ENCODE assay signal across 9 cellular contexts in genomic region chr3:73029321-73029796, GRCh38. TPM values are rescaled to one million over a fixed set of nuclear protein-coding genes. Genes with fewer than 3 reads are reported as not detected.
DNase-seq lines count a peak whose midpoint lies in the region; ATAC-seq, FAIRE-seq and TF ChIP-seq lines count a peak whose summit lies in the region.
"Had no signal": no experiment of that assay in that cellular context is flagged by ENCODE, and none has a peak within 500 bp of the region (broad histone marks: within the 10 kb centered on the region; RNA-seq: fewer than 3 reads in every experiment).

No MANE protein-coding gene starts in this region.

- H3K79me2 ChIP-seq in GM12878 (ENCODE audit: control insufficient read depth, insufficient read depth, low read length) (peaks cover 98% of the 10 kb centered on the region), Karpas-422 (ENCODE audit: low read length) (peaks cover 100% of the 10 kb centered on the region)

- no peak for FAIRE-seq in GM12878 (lab: Jason Lieb, UNC)

- no peak for TF ChIP-seq RAD21 in GM12878 (IDR thresholded peaks at IDR 0.05; ENCODE audit: insufficient read depth, low read depth, low read length)

- intact Hi-C loops in GM12878 (cut with micrococcal nuclease; ENCODE audit: unreplicated experiment) = no loop called here
- intact Hi-C loops in left lung (cut with DNase I) = no loop called here

- SMC1A ChIA-PET in GM12878 (lab: Charles Lee; ENCODE audit: uncharacterized antibody, unreplicated experiment) = no interaction called here

- no peak for TF ChIP-seq POLR2A in GM12878 (IDR thresholded peaks at IDR 0.05; ENCODE audit: low read depth, low read length)

- no peak for TF ChIP-seq CTCF in AG04449 (IDR thresholded peaks at IDR 0.05; ENCODE audit: insufficient read depth, low read length, missing control alignments)
- no peak for TF ChIP-seq CTCF in GM12878 (IDR thresholded peaks at IDR 0.05 in 2 of 3, conservative IDR thresholded peaks at IDR 0.05 in 1 of 3; ENCODE audit: control insufficient read depth in 2 of 3, extremely low read depth in 1 of 3, insufficient read depth in 1 of 3, low read depth in 3 of 3, low read length in 3 of 3)
- no peak for TF ChIP-seq CTCF in left lung (IDR thresholded peaks at IDR 0.05)

- 71% methylated on average over 1 of the region's 1 CpG for WGBS in GM12878 (ENCODE audit: insufficient coverage, insufficient replicate concordance, low lambda C conversion rate, missing lambda C conversion rate)

- H3K27ac ChIP-seq in GM12878 (ENCODE audit: control insufficient read depth, insufficient read depth) (no peak overlapping the region; the same call in 1 of the 2 replicates), left lung (no peak overlapping the region), Karpas-422 (ENCODE audit: low read length) (no peak overlapping the region)

- H3K36me3 ChIP-seq in GM12878 (ENCODE audit: control insufficient read depth in 2 of 2, insufficient read depth in 2 of 2, low read length in 1 of 2) = peaks cover 0 to 3% of the 10 kb centered on the region in 2 experiments
- no peaks in the 10 kb centered on the region for H3K36me3 ChIP-seq in left lung
- H3K36me3 ChIP-seq in Karpas-422 (ENCODE audit: insufficient read depth, low read length) = peaks cover 10% of the 10 kb centered on the region
- H3K36me3 ChIP-seq: heart left ventricle had no signal

- H3K9me3 ChIP-seq in GM12878 (replicated peaks; ENCODE audit: control insufficient read depth, insufficient read depth, low read length) (peaks cover 1% of the 10 kb centered on the region; the same call in 2 of the 3 replicates), left lung (no peaks in the 10 kb centered on the region), Karpas-422 (ENCODE audit: low read length) (no peaks in the 10 kb centered on the region)
- H3K9me3 ChIP-seq: heart left ventricle had no signal

- no peak overlapping the region for H2AFZ ChIP-seq in GM12878 (ENCODE audit: control insufficient read depth, low read depth, low read length)
- no peak overlapping the region for H2AFZ ChIP-seq in Karpas-422 (ENCODE audit: low read length)

- H3K4me3 ChIP-seq in AG04449 (ENCODE audit: low read depth, low read length) (no peak overlapping the region), GM12878 (no peak overlapping the region), left lung (no peak overlapping the region), Karpas-422 (ENCODE audit: low read length) (no peak overlapping the region)
- H3K4me3 ChIP-seq: heart left ventricle had no signal

- POLR2A ChIA-PET in AG04449 (lab: Yijun Ruan, JAX) (no interaction called here), GM12878 (lab: Charles Lee) (no interaction called here), HEK293T (lab: Yijun Ruan, JAX) (no interaction called here)

- CTCF ChIA-PET in AG04449 (lab: Yijun Ruan, JAX) (no interaction called here), GM12878 (lab: Yijun Ruan, JAX) (no interaction called here), HEK293T (lab: Yijun Ruan, JAX) (no interaction called here)

- H3K4me1 ChIP-seq in GM12878 (ENCODE audit: control insufficient read depth, insufficient read depth, low read length) = peaks cover 10% of the 10 kb centered on the region
- peaks cover 8 to 57% of the 10 kb centered on the region in 2 donors for H3K4me1 ChIP-seq in left lung
- H3K4me1 ChIP-seq in Karpas-422 (ENCODE audit: low read length) = peaks cover 9% of the 10 kb centered on the region

- H3K9ac ChIP-seq in GM12878 (ENCODE audit: control insufficient read depth, insufficient read depth, low read length) (no peak overlapping the region), Karpas-422 (ENCODE audit: low read length) (no peak overlapping the region)

- in situ Hi-C loops in GM12878 (cut with MboI) = no loop called here

- RAD21 ChIA-PET in GM12878 (lab: Charles Lee; ENCODE audit: unreplicated experiment) = interaction anchor here (0.6 to 0.9 kb wide), 2 partner anchors 9 to 26 kb away, joined by 3 read pairs; no protein-coding TSS in a partner anchor

- TSS peak; percentile 50 for BruUV-seq in GM12878 (replicated peaks; lab: Mats Ljungman, UMichigan)

- H3K27me3 ChIP-seq in GM12878 (replicated peaks in 1 of 2; ENCODE audit: control insufficient read depth in 2 of 2, insufficient read depth in 2 of 2, low read length in 1 of 2) (no peaks in the 10 kb centered on the region), left lung (no peaks in the 10 kb centered on the region), Karpas-422 (ENCODE audit: low read length) (no peaks in the 10 kb centered on the region)
- H3K27me3 ChIP-seq: heart left ventricle had no signal

- ATAC-seq in GM12878 = peak; percentile 72
- ATAC-seq in left lung = peak; percentile 70

- peaks cover 4% of the 10 kb centered on the region; the same call in 1 of the 2 replicates for H4K20me1 ChIP-seq in GM12878 (ENCODE audit: control insufficient read depth, insufficient read depth)
- H4K20me1 ChIP-seq in Karpas-422 (ENCODE audit: insufficient read depth, low read depth, low read length) = peaks cover 22% of the 10 kb centered on the region

- no peak for TF ChIP-seq EP300 in GM12878 (IDR thresholded peaks at IDR 0.05; ENCODE audit: borderline replicate concordance in 1 of 2, control insufficient read depth in 1 of 2, low read depth in 2 of 2, low read length in 2 of 2)

- H3K9me2 ChIP-seq in Karpas-422 (replicated peaks; ENCODE audit: insufficient read depth, low read length) = no peaks in the 10 kb centered on the region

- DNase-seq in AG04449 (ENCODE audit: low read depth, low spot score) (peak; percentile 67), HPDE6-E6E7 (ENCODE audit: extremely low spot score) (peak; percentile 37), GM12878 (ENCODE audit: low read depth, low spot score) (no peak), left lung (no peak), D341Med (ENCODE audit: low spot score) (no peak), Karpas-422 (no peak), HEK293T (ENCODE audit: extremely low spot score) (no peak)
- no peak for DNase-seq in stimulated activated CD4-positive, alpha-beta T cell treated with anti-CD3 and anti-CD28 coated beads, Interleukin-1b, Interleukin-23, amount 100 ng/mL, for 48 hours
- DNase-seq: heart left ventricle had no signal

- H3K4me2 ChIP-seq in GM12878 (ENCODE audit: control insufficient read depth, insufficient read depth) (no peak overlapping the region), Karpas-422 (ENCODE audit: low read depth, low read length, poor library complexity, severe bottlenecking) (no peak overlapping the region)

TF ChIP-seq in GM12878, 131 proteins besides CTCF, POLR2A, EP300 and RAD21:
- peak; percentile 48 for TF ChIP-seq RUNX3 (IDR thresholded peaks at IDR 0.05; ENCODE audit: low read length)
- TF ChIP-seq IKZF2 (IDR thresholded peaks at IDR 0.05) = 0 out of 4 replicates have a peak, but pooled peaks have one; percentile 10 to 49
- TF ChIP-seq PAX8 (IDR thresholded peaks at IDR 0.05) = no peak
- 0 out of 2 replicates have a peak, but pooled peaks have one; percentile 25 for TF ChIP-seq IKZF1 (conservative IDR thresholded peaks at IDR 0.05)

TF ChIP-seq in HEK293T, 16 proteins besides CTCF, POLR2A, EP300 and RAD21:
- TF ChIP-seq NFRKB (IDR thresholded peaks at IDR 0.05) (no peak), L3MBTL2 (conservative IDR thresholded peaks at IDR 0.05) (no peak), ZNF384 (IDR thresholded peaks at IDR 0.05) (no peak), ARNT (IDR thresholded peaks at IDR 0.05) (no peak), CTBP1 (IDR thresholded peaks at IDR 0.05; ENCODE audit: borderline replicate concordance) (no peak), BHLHE40 (IDR thresholded peaks at IDR 0.05; ENCODE audit: borderline replicate concordance) (no peak), FOXA1 (IDR thresholded peaks at IDR 0.05) (no peak), TARDBP (IDR thresholded peaks at IDR 0.05) (no peak)

RNA-seq across cellular contexts. Expression of gene EBLN2, which starts 32.1 kb away (rescaled TPM):
- 65.7 and 67.6 TPM in 2 replicates for total RNA-seq in GM12878 (2013; cell fraction: nucleolus; rRNA removed)
- total RNA-seq in GM12878 (2014; rRNA removed) (4.7 and 6.8 TPM in 2 replicates), GM12878 (2014; rRNA removed; fragmentation: Illumina TruSeq; extraction: Trizol) (6.8 TPM in 2 replicates), GM12878 (2021) (3.8 and 4.0 TPM in 2 replicates), left lung (1 to 10 TPM; 3.7 to 4.0 TPM)
- 1.9 TPM for polyA plus RNA-seq in GM12878 (2011; ENCODE audit: low read depth)
- polyA plus RNA-seq in GM12878 (2011; rRNA removed) (4.5 and 5.6 TPM in 2 replicates), GM12878 (2014; fragmentation: Illumina TruSeq; extraction: Trizol) (3.9 and 4.4 TPM in 2 replicates), GM12878 (2014; fragmentation: Nextera tagmentation; extraction: Ambion mirVana) (1 to 10 TPM in 1 of 2 experiments, under 1 TPM in 1; 0.84 to 2.2 TPM), GM12878 (2014; rRNA removed) (2.8 and 3.3 TPM in 2 replicates), GM12878 (2016; fragmentation: Nextera tagmentation; extraction: Ambion mirVana) (1 to 10 TPM; 1.2 to 2.7 TPM)
- 1.4 and 1.6 TPM in 2 replicates for polyA plus RNA-seq in GM12878 (2011; cell fraction: cytosol; rRNA removed)
- polyA plus RNA-seq in GM12878 (2011; cell fraction: nucleus; rRNA removed) = 8.4 and 9.9 TPM in 2 replicates
- polyA plus RNA-seq in GM12878 (2012) = 1.7 and 2.0 TPM in 2 replicates
- 15.1 and 20.2 TPM in 2 replicates for polyA minus RNA-seq in GM12878 (2011; rRNA and poly(A)+ RNA removed)
- 3.2 and 4.2 TPM in 2 replicates for polyA minus RNA-seq in GM12878 (2011; cell fraction: cytosol; rRNA and poly(A)+ RNA removed)
- 15.1 and 22.0 TPM in 2 replicates for polyA minus RNA-seq in GM12878 (2011; cell fraction: nucleus; rRNA and poly(A)+ RNA removed)
- total RNA-seq in Karpas-422 (2014; rRNA removed; shearing (Covaris generic); ENCODE audit: low replicate concordance) = 5.2 and 7.9 TPM in 2 replicates

RNA-seq across cellular contexts. Expression of gene PPP4R2, which starts 32.7 kb away (rescaled TPM):
- total RNA-seq in GM12878 (2013; cell fraction: nucleolus; rRNA removed) = 70.8 and 75.4 TPM in 2 replicates
- total RNA-seq in GM12878 (2014; rRNA removed) = 44.8 and 48.8 TPM in 2 replicates
- total RNA-seq in GM12878 (2014; rRNA removed; fragmentation: Illumina TruSeq; extraction: Trizol) = 54.8 and 56.1 TPM in 2 replicates
- total RNA-seq in GM12878 (2021) = 74.8 and 83.4 TPM in 2 replicates
- polyA plus RNA-seq in GM12878 (2011; ENCODE audit: low read depth) = 13.0 TPM
- 46.0 and 86.2 TPM in 2 replicates for polyA plus RNA-seq in GM12878 (2011; rRNA removed)
- polyA plus RNA-seq in GM12878 (2011; cell fraction: cytosol; rRNA removed) = 8.7 and 9.0 TPM in 2 replicates
- polyA plus RNA-seq in GM12878 (2011; cell fraction: nucleus; rRNA removed) = 15.4 and 16.7 TPM in 2 replicates
- 21.0 and 28.6 TPM in 2 replicates for polyA plus RNA-seq in GM12878 (2012)
- polyA plus RNA-seq in GM12878 (2014; fragmentation: Illumina TruSeq; extraction: Trizol) = 39.7 and 52.6 TPM in 2 replicates
- 10 to 100 TPM; 16.7 to 22.1 TPM for polyA plus RNA-seq in GM12878 (2014; fragmentation: Nextera tagmentation; extraction: Ambion mirVana)
- polyA plus RNA-seq in GM12878 (2014; rRNA removed) = 18.9 and 26.8 TPM in 2 replicates
- 10 to 100 TPM; 30.8 to 38.1 TPM for polyA plus RNA-seq in GM12878 (2016; fragmentation: Nextera tagmentation; extraction: Ambion mirVana)
- polyA minus RNA-seq in GM12878 (2011; rRNA and poly(A)+ RNA removed) = 14.7 and 23.4 TPM in 2 replicates
- polyA minus RNA-seq in GM12878 (2011; cell fraction: cytosol; rRNA and poly(A)+ RNA removed) = 11.9 and 16.6 TPM in 2 replicates
- 10.6 and 17.8 TPM in 2 replicates for polyA minus RNA-seq in GM12878 (2011; cell fraction: nucleus; rRNA and poly(A)+ RNA removed)
- 10 to 100 TPM; 71.5 to 73.0 TPM for total RNA-seq in left lung
- 39.3 and 61.5 TPM in 2 replicates for total RNA-seq in Karpas-422 (2014; rRNA removed; shearing (Covaris generic); ENCODE audit: low replicate concordance)

Comparison
In these comparisons a context has a peak if more than half of its experiments do, and no peak if none do; other contexts are left out.
1. DNase-seq: peak in AG04449 (single experiment) and HPDE6-E6E7 (single experiment); none in GM12878 (single experiment), left lung (0 of 2), D341Med (single experiment), Karpas-422 (single experiment), HEK293T (single experiment) and stimulated activated CD4-positive, alpha-beta T cell treated with anti-CD3 and anti-CD28 coated beads, Interleukin-1b, Interleukin-23, amount 100 ng/mL, for 48 hours (single experiment).